ENCODE assay signal across 9 cellular contexts in the genomic region with DNA sequence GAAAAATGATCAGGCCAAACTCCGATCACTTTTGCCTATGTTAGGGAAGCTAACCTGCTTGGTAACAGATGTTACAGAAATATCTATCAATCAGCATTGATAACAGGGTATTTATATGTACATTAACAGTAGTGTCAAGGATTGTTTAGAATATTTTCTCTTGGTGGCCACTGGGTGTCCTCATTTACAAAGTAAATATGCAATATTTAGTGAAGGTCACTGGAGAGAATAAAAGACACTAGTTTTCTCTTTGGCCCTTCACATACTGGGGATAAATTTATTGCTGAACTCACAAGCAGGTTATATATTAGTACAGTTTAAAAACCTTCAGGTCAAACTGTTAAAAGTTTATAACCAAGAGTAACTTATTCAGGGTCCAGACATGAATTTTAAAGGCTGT.
DNase-seq lines count a peak whose midpoint lies in the region; ATAC-seq and TF ChIP-seq lines count a peak whose summit lies in the region.
"Had no signal": no experiment of that assay in that cellular context is flagged by ENCODE, and none has a peak within 500 bp of the region (broad histone marks: within the 10 kb centered on the region; RNA-seq: fewer than 3 reads in every experiment).

No MANE protein-coding gene starts in this region.

- H3K27ac ChIP-seq in A673 (ENCODE audit: low read depth, low read length, poor library complexity, severe bottlenecking), result no peak overlapping the region

- H3K27me3 Mint-ChIP-seq in activated naive CD4-positive, alpha-beta T cell treated with anti-CD3 and anti-CD28 coated beads, Interleukin-2, amount 10 ng/mL, durations not matched to agents 7 days and 5 days, result no peaks in the 10 kb centered on the region

- BruUV-seq in A673 (replicated peaks; lab: Mats Ljungman, UMichigan), result no TSS peak

- H3K27me3 ChIP-seq in A673 (replicated peaks; ENCODE audit: insufficient read depth, low read depth, low read length, poor library complexity), result no peaks in the 10 kb centered on the region

- DNase-seq in A673 (ENCODE audit: low spot score) (peak; percentile 69), GM12865 (ENCODE audit: low read depth) (peak; percentile 28), NCI-H146 (lab: John Stamatoyannopoulos, UW) (peak; percentile 40), cerebellum (ENCODE audit: low spot score) (peak; percentile 50), middle frontal gyrus (ENCODE audit: extremely low spot score, low spot score) (peak; percentile 38)
- no peak for DNase-seq in activated naive CD4-positive, alpha-beta T cell treated with anti-CD3 and anti-CD28 coated beads, Interleukin-2, amount 10 ng/mL, durations not matched to agents 7 days and 5 days

- no peaks in the 10 kb centered on the region for H3K4me1 Mint-ChIP-seq in activated naive CD4-positive, alpha-beta T cell treated with anti-CD3 and anti-CD28 coated beads, Interleukin-2, amount 10 ng/mL, durations not matched to agents 7 days and 5 days

- H3K9me3 ChIP-seq in A673 (ENCODE audit: low read depth, low read length, poor library complexity, severe bottlenecking), result no peaks in the 10 kb centered on the region
- H3K9me3 ChIP-seq: HAP-1 had no signal

- intact Hi-C loops in A673 (cut with micrococcal nuclease; ENCODE audit: unreplicated experiment), result loop anchor here (5.0 to 10.0 kb wide), 6 partner anchors 54 to 1452 kb away; no protein-coding TSS in a partner anchor

- TF ChIP-seq CTCF in A673 (conservative IDR thresholded peaks at IDR 0.05; ENCODE audit: low read depth, low read length), result peak; percentile 71
- peak; percentile 20 for TF ChIP-seq CTCF in GM12865 (IDR thresholded peaks at IDR 0.05; ENCODE audit: insufficient read depth, low read depth, low read length, missing control alignments)

- POLR2A ChIA-PET in A673 (lab: Charles Lee; ENCODE audit: low non-redundant PET), result no interaction called here

- H3K4me3 ChIP-seq in A673 (ENCODE audit: low read depth, low read length, poor library complexity, severe bottlenecking) (no peak overlapping the region), GM12865 (ENCODE audit: low read depth, low read length) (no peak overlapping the region)
- H3K4me3 ChIP-seq: HAP-1 had no signal

- no peak overlapping the region for H3K4me3 Mint-ChIP-seq in activated naive CD4-positive, alpha-beta T cell treated with anti-CD3 and anti-CD28 coated beads, Interleukin-2, amount 10 ng/mL, durations not matched to agents 7 days and 5 days

- ATAC-seq in HG02852 (IDR thresholded peaks at IDR 0.05; ENCODE audit: unreplicated experiment) (no peak), GM21390 (IDR thresholded peaks at IDR 0.05; ENCODE audit: unreplicated experiment) (no peak)

- H3K4me1 ChIP-seq in A673 (ENCODE audit: insufficient read depth, low read length, poor library complexity, severe bottlenecking), result peaks cover 12% of the 10 kb centered on the region

- no peaks in the 10 kb centered on the region for H3K9me3 Mint-ChIP-seq in activated naive CD4-positive, alpha-beta T cell treated with anti-CD3 and anti-CD28 coated beads, Interleukin-2, amount 10 ng/mL, durations not matched to agents 7 days and 5 days

- no peak overlapping the region for H3K27ac Mint-ChIP-seq in activated naive CD4-positive, alpha-beta T cell treated with anti-CD3 and anti-CD28 coated beads, Interleukin-2, amount 10 ng/mL, durations not matched to agents 7 days and 5 days

- CTCF ChIA-PET in A673 (lab: Charles Lee), result interaction anchor here (1.5 to 1.6 kb wide), 2 partner anchors 57 to 85 kb away, joined by 3 to 8 read pairs; no protein-coding TSS in a partner anchor
- CTCF ChIA-PET in activated naive CD4-positive, alpha-beta T cell treated with anti-CD3 and anti-CD28 coated beads, Interleukin-2, amount 10 ng/mL, durations not matched to agents 7 days and 5 days (lab: Charles Lee), result interaction anchor here (0.7 to 2.1 kb wide), 7 partner anchors 9 to 183 kb away, joined by 3 to 13 read pairs (median 5); no protein-coding TSS in a partner anchor

- H3K36me3 Mint-ChIP-seq in activated naive CD4-positive, alpha-beta T cell treated with anti-CD3 and anti-CD28 coated beads, Interleukin-2, amount 10 ng/mL, durations not matched to agents 7 days and 5 days, result no peaks in the 10 kb centered on the region

- no peaks in the 10 kb centered on the region for H3K36me3 ChIP-seq in A673 (ENCODE audit: insufficient read depth, low read length, poor library complexity, severe bottlenecking)
